ENCODE assay signal across 8 cellular contexts in genomic region chr1:2554621-2555387, GRCh38. TPM values are rescaled to one million over a fixed set of nuclear protein-coding genes. Genes with fewer than 3 reads are reported as not detected.
DNase-seq lines count a peak whose midpoint lies in the region; ATAC-seq and TF ChIP-seq lines count a peak whose summit lies in the region.

No MANE protein-coding gene starts in this region.

- TF ChIP-seq CTCF in DND-41 (IDR thresholded peaks at IDR 0.05; ENCODE audit: borderline replicate concordance, extremely low read depth, low read length, poor library complexity, severe bottlenecking) (peak; percentile 88), adrenal gland (IDR thresholded peaks at IDR 0.05) (peak in 4 of 6 experiments; percentile 17 to 33 (median 30))

- peaks cover 31% of the 10 kb centered on the region for H3K4me1 ChIP-seq in DND-41 (ENCODE audit: insufficient read depth, low read length)
- peaks cover 15 to 30% of the 10 kb centered on the region in 2 donors for H3K4me1 ChIP-seq in adrenal gland (replicated peaks in 1 of 2)
- H3K4me1 ChIP-seq in thymus (ENCODE audit: control insufficient read depth, insufficient read depth, low read length): peaks cover 12% of the 10 kb centered on the region

- 50 to 69% (median 64%) methylated on average over 2 to 19 of the region's 19 CpGs for WGBS in adrenal gland, 4 donors
- WGBS in thymus: 31% methylated on average over 19 of the region's 19 CpGs

- intact Hi-C loops in adrenal gland (cut with DNase I): no loop called here

- no peak overlapping the region for H2AFZ ChIP-seq in DND-41 (ENCODE audit: low read depth, low read length)

- no peaks in the 10 kb centered on the region for H3K27me3 ChIP-seq in DND-41 (ENCODE audit: insufficient read depth, low read length, poor library complexity)
- no peaks in the 10 kb centered on the region for H3K27me3 ChIP-seq in adrenal gland
- H3K27me3 ChIP-seq in thymus (ENCODE audit: control insufficient read depth, insufficient read depth): no peaks in the 10 kb centered on the region

- H3K27ac ChIP-seq in DND-41 (ENCODE audit: low read length): peak overlapping the region; percentile 90
- peak overlapping the region in 3 of 5 donors; percentile 75 to 95 (median 94) for H3K27ac ChIP-seq in adrenal gland
- H3K27ac ChIP-seq in thymus (ENCODE audit: low read depth): peak overlapping the region; percentile 97

- H3K4me2 ChIP-seq in DND-41 (ENCODE audit: insufficient read depth, low read length): peak overlapping the region; percentile 76

- no peaks in the 10 kb centered on the region for H4K20me1 ChIP-seq in DND-41 (ENCODE audit: insufficient read depth, low read length)

- ATAC-seq in DND-41 (ENCODE audit: insufficient read depth, low read depth): peak; percentile 13; the same call in 1 of the 3 replicates
- ATAC-seq in GM21528 (IDR thresholded peaks at IDR 0.05; ENCODE audit: low FRiP score, unreplicated experiment): no peak
- ATAC-seq in GM18870 (IDR thresholded peaks at IDR 0.05; ENCODE audit: unreplicated experiment): no peak

- H3K9me3 ChIP-seq in DND-41 (ENCODE audit: insufficient read depth, low read length, severe bottlenecking): no peaks in the 10 kb centered on the region
- H3K9me3 ChIP-seq in adrenal gland (replicated peaks in 1 of 3): no peaks in the 10 kb centered on the region
- H3K9me3 ChIP-seq in thymus (ENCODE audit: control insufficient read depth): no peaks in the 10 kb centered on the region

- H3K9ac ChIP-seq in DND-41 (ENCODE audit: low read depth, low read length): peak overlapping the region; percentile 77; the same call in 1 of the 2 replicates

- DNase-seq in DND-41 (peak; percentile 70), NCI-H69 (lab: John Stamatoyannopoulos, UW) (peak; percentile 40), adrenal gland (no peak), medulla oblongata (ENCODE audit: extremely low spot score) (peak; percentile 56), NCI-H187 treated with DMSO at 0.1 percent for 48 hours (lab: John Stamatoyannopoulos, UW) (no peak)

- no peaks in the 10 kb centered on the region for H3K79me2 ChIP-seq in DND-41 (ENCODE audit: insufficient read depth, low read length)

- peak overlapping the region in 1 of 2 experiments; percentile 59; a peak in 1 of 4 replicates for H3K4me3 ChIP-seq in DND-41 (ENCODE audit: low read depth in 1 of 2, low read length in 2 of 2)
- H3K4me3 ChIP-seq in adrenal gland: no peak overlapping the region
- H3K4me3 ChIP-seq in thymus (ENCODE audit: low read length): peak overlapping the region; percentile 71

- no peaks in the 10 kb centered on the region for H3K36me3 ChIP-seq in DND-41 (ENCODE audit: insufficient read depth, low read length)
- H3K36me3 ChIP-seq in adrenal gland (replicated peaks in 1 of 2): peaks cover 0 to 11% of the 10 kb centered on the region in 2 donors
- H3K36me3 ChIP-seq in thymus (ENCODE audit: control insufficient read depth, insufficient read depth): peaks cover 22% of the 10 kb centered on the region

- TF ChIP-seq POLR2A in adrenal gland (IDR thresholded peaks at IDR 0.05): no peak

RNA-seq across cellular contexts. Expression of gene TNFRSF14, which starts 1.4 kb away (rescaled TPM):
- total RNA-seq in adrenal gland: 100 to 1,000 TPM in 6 of 8 donors, 10 to 100 TPM in 2; 55.2 to 127 (median 116) TPM
- polyA plus RNA-seq in adrenal gland (100 to 1,000 TPM in 2 of 3 donors, 10 to 100 TPM in 1; 11.6 to 554 (median 238) TPM), thymus (233 TPM)

RNA-seq across cellular contexts. Expression of gene HES5, which starts 24.7 kb away (rescaled TPM):
- total RNA-seq in adrenal gland: not detected
- not detected for polyA plus RNA-seq in adrenal gland
- polyA plus RNA-seq in thymus: 0.55 TPM

RNA-seq across cellular contexts. Expression of gene PANK4, which starts 28.4 kb away (rescaled TPM):
- total RNA-seq in adrenal gland: 10 to 100 TPM; 14.2 to 50.2 (median 31.4) TPM
- polyA plus RNA-seq in adrenal gland (10 to 100 TPM; 13.8 to 44.1 (median 26.2) TPM), thymus (27.1 TPM)

RNA-seq across cellular contexts. Expression of gene PRXL2B, which starts 31.8 kb away (rescaled TPM):
- 10 to 100 TPM; 19.9 to 64.0 (median 33.6) TPM for total RNA-seq in adrenal gland
- polyA plus RNA-seq in adrenal gland (10 to 100 TPM; 19.8 to 39.7 (median 25.8) TPM), thymus (12.3 TPM)

Comparison
In these comparisons a context has a peak if more than half of its experiments do, and no peak if none do; other contexts are left out.
1. DNase-seq: peak in DND-41 (single experiment), NCI-H69 (single experiment) and medulla oblongata (single experiment); none in adrenal gland (0 of 7) and NCI-H187 treated with DMSO at 0.1 percent for 48 hours (single experiment).
2. Peak in every context shown above with its lines, with median percentiles within 50 percentile points of each other: H3K27ac ChIP-seq.